Comparison of ENCODE assay signal across 8 cellular contexts in genomic region chr1:77683142-77683835, GRCh38. TPM values are rescaled to one million over a fixed set of nuclear protein-coding genes. Genes with fewer than 3 reads are reported as not detected.
A peak's percentile ranks its signal among the peaks of the same experiment; 100 is the strongest.
DNase-seq lines count a peak whose midpoint lies in the region; ATAC-seq and TF ChIP-seq lines count a peak whose summit lies in the region.

No MANE protein-coding gene starts in this region.

- intact Hi-C loops in head of caudate nucleus (cut with DNase I) (loop anchor here (5.0 kb wide), 4 partner anchors 146 to 536 kb away; partner anchors contain the start of genes AK5 and PIGK), ovary (cut with DNase I) (no loop called here), thyroid gland (cut with DNase I) (no loop called here)

- H3K27ac ChIP-seq in SK-N-MC, result peak overlapping the region; percentile 99
- peak overlapping the region; percentile 90 to 94 for H3K27ac ChIP-seq in ovary
- peak overlapping the region; percentile 81 to 99 (median 93) for H3K27ac ChIP-seq in thyroid gland

- H3K9me3 ChIP-seq in SK-N-MC (ENCODE audit: low read depth, low read length) (no peaks in the 10 kb centered on the region), ovary (no peaks in the 10 kb centered on the region), thyroid gland (no peaks in the 10 kb centered on the region)

- TF ChIP-seq EP300 in ovary (IDR thresholded peaks at IDR 0.05), result no peak

- peak; percentile 81 for ATAC-seq in HG02610 (IDR thresholded peaks at IDR 0.05; ENCODE audit: unreplicated experiment)
- ATAC-seq in activated naive CD4-positive, alpha-beta T cell treated with anti-CD3 and anti-CD28 coated beads, Interleukin-2, amount 50 U/mL, for 72 hours, result peak; percentile 77 to 82

- H3K27me3 ChIP-seq in ovary, result no peaks in the 10 kb centered on the region
- H3K27me3 ChIP-seq in thyroid gland, result no peaks in the 10 kb centered on the region

- H3K9ac ChIP-seq in SK-N-MC (ENCODE audit: insufficient read length), result peak overlapping the region; percentile 99

- H3K36me3 Mint-ChIP-seq in activated naive CD4-positive, alpha-beta T cell treated with anti-CD3 and anti-CD28 coated beads, Interleukin-2, amount 50 U/mL, for 72 hours, result peaks cover 10 to 15% of the 10 kb centered on the region in 2 donors

- 1% methylated on average over 45 to 64 of the region's 64 CpGs for WGBS in ovary, 3 donors
- WGBS in thyroid gland, 2 donors, result 0 to 2% methylated on average over 28 of the region's 64 CpGs

- TF ChIP-seq POLR2A in ovary (IDR thresholded peaks at IDR 0.05), result peak; percentile 31
- peak in 1 of 2 donors; percentile 78 for TF ChIP-seq POLR2A in thyroid gland (IDR thresholded peaks at IDR 0.05)

- no peaks in the 10 kb centered on the region for H3K9me3 Mint-ChIP-seq in activated naive CD4-positive, alpha-beta T cell treated with anti-CD3 and anti-CD28 coated beads, Interleukin-2, amount 50 U/mL, for 72 hours

- H3K4me3 ChIP-seq in GM12864 (ENCODE audit: low read depth, low read length), result peak overlapping the region; percentile 86
- H3K4me3 ChIP-seq in SK-N-MC, result peak overlapping the region; percentile 90
- H3K4me3 ChIP-seq in ovary, result peak overlapping the region; percentile 96
- peak overlapping the region in 2 of 3 donors; percentile 45 to 86 for H3K4me3 ChIP-seq in thyroid gland (replicated peaks in 1 of 3)

- peaks cover 4% of the 10 kb centered on the region for H3K4me1 ChIP-seq in ovary (ENCODE audit: insufficient read depth)
- H3K4me1 ChIP-seq in thyroid gland, result peaks cover 7 to 26% of the 10 kb centered on the region in 2 donors

- TF ChIP-seq CTCF in GM12864 (IDR thresholded peaks at IDR 0.05; ENCODE audit: low read depth, low read length, missing control alignments) (peak; percentile 80), ovary (IDR thresholded peaks at IDR 0.05) (peak; percentile 93 to 96 (median 95)), thyroid gland (IDR thresholded peaks at IDR 0.05) (peak; percentile 47 to 98 (median 92))

- peak; percentile 67 for DNase-seq in GM12864 (ENCODE audit: low read depth)
- peak; percentile 51 for DNase-seq in NCI-H1048 (lab: John Stamatoyannopoulos, UW)
- no peak for DNase-seq in SK-N-MC (ENCODE audit: low read depth, low spot score)
- peak; percentile 90 for DNase-seq in activated naive CD4-positive, alpha-beta T cell treated with anti-CD3 and anti-CD28 coated beads, Interleukin-2, amount 50 U/mL, for 72 hours (ENCODE audit: low spot score in 2 of 2)
- DNase-seq in head of caudate nucleus, result peak; percentile 76 to 98 (median 93)
- peak; percentile 91 to 94 (median 91) for DNase-seq in ovary
- DNase-seq in thyroid gland, result peak; percentile 94

- H3K27ac Mint-ChIP-seq in activated naive CD4-positive, alpha-beta T cell treated with anti-CD3 and anti-CD28 coated beads, Interleukin-2, amount 50 U/mL, for 72 hours, result peak overlapping the region; percentile 93 to 99

- H3K36me3 ChIP-seq in SK-N-MC (ENCODE audit: insufficient read depth, low read length) (no peaks in the 10 kb centered on the region), ovary (no peaks in the 10 kb centered on the region), thyroid gland (no peaks in the 10 kb centered on the region)

RNA-seq across cellular contexts. Expression of gene ZZZ3, which starts 0.8 kb away (rescaled TPM):
- total RNA-seq in activated naive CD4-positive, alpha-beta T cell treated with anti-CD3 and anti-CD28 coated beads, Interleukin-2, amount 50 U/mL, for 72 hours, result 10 to 100 TPM; 34.1 to 43.6 TPM
- total RNA-seq in ovary (10 to 100 TPM; 46.6 to 65.4 (median 55.4) TPM), thyroid gland (100 to 1,000 TPM; 114 to 178 (median 118) TPM)
- 10 to 100 TPM; 16.6 to 21.7 TPM for polyA plus RNA-seq in ovary
